ENCODE assay signal across 9 cellular contexts in the genomic region with DNA sequence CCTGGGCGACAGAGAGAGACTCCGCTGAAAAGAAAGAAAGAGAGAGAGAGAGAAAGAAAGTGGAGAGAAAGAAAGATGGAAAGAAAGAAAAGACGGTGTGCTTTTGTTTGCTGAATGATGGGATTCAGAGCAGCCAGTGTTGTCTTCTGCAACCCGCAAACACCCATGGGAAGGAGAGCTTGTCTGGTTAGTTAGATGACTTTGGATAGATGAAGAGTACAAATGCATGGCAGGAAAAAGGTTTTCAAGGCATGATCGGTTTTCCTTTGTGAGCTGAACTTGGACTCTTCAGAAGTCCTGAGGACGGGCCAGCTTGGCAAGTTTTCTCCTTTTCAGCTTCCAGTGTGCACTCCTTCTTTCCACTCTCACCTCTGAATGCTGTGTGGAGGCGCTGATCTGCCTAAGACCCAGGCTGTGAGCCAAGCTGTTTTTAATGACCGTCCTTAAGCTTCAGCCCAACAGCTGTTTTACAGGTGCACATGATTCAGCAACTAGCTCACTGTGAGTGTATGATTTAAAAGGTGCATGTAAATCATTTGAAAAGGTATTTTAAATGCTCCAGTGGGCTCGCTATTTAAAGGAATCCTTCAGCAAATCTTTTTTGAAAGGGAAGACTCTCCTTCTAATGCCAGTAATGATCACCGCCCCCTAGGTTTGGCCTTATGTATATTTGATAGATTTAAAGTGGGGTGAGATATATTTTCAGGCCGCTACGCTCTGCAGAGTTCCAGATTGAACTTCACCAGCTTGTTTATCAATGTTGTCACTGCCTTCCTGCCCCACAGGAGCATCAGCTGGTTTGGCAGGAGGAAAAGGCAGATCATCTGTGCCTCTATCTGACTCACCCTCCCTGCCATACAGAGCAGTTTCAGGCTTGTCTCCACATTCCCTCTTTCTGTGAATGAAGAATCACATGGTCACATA.
DNase-seq lines count a peak whose midpoint lies in the region; ATAC-seq and TF ChIP-seq lines count a peak whose summit lies in the region.
"Had no signal": no experiment of that assay in that cellular context is flagged by ENCODE, and none has a peak within 500 bp of the region (broad histone marks: within the 10 kb centered on the region; RNA-seq: fewer than 3 reads in every experiment).

No MANE protein-coding gene starts in this region.

- POLR2A ChIA-PET in RWPE1 (lab: Yijun Ruan, JAX; ENCODE audit: low non-redundant PET): no interaction called here

- no peaks in the 10 kb centered on the region for H3K9me3 ChIP-seq in psoas muscle

- H3K9me3 Mint-ChIP-seq in activated T-cell treated with anti-CD3 and anti-CD28 coated beads, Interleukin-2, amount 50 U/mL, for 24 hours: peaks cover 8% of the 10 kb centered on the region

- no peaks in the 10 kb centered on the region for H3K27me3 ChIP-seq in psoas muscle (ENCODE audit: insufficient read depth in 3 of 3, low read length in 2 of 3)

- ATAC-seq in psoas muscle: peak; percentile 68 to 89 (median 88)
- ATAC-seq in HG02623 (IDR thresholded peaks at IDR 0.05; ENCODE audit: unreplicated experiment): no peak
- ATAC-seq in GM18870 (IDR thresholded peaks at IDR 0.05; ENCODE audit: unreplicated experiment): no peak
- ATAC-seq in HG03432 (IDR thresholded peaks at IDR 0.05; ENCODE audit: unreplicated experiment): no peak

- H3K4me1 ChIP-seq in psoas muscle: peaks cover 27% of the 10 kb centered on the region

- peak overlapping the region; percentile 85 for H3K27ac ChIP-seq in RWPE1
- peak overlapping the region; percentile 73 for H3K27ac ChIP-seq in psoas muscle

- no peak overlapping the region for H3K4me3 Mint-ChIP-seq in activated T-cell treated with anti-CD3 and anti-CD28 coated beads, Interleukin-2, amount 50 U/mL, for 24 hours
- H3K4me3 Mint-ChIP-seq: central memory CD8-positive, alpha-beta T cell had no signal

- H3K36me3 ChIP-seq in psoas muscle (ENCODE audit: insufficient read depth in 1 of 2, low read depth in 1 of 2): no peaks in the 10 kb centered on the region

- CTCF ChIA-PET in RWPE1 (lab: Yijun Ruan, JAX): interaction anchor here (0.6 to 1.1 kb wide), 2 partner anchors 838 to 957 kb away, joined by 3 to 5 read pairs; no protein-coding TSS in a partner anchor

- H3K27me3 Mint-ChIP-seq in activated T-cell treated with anti-CD3 and anti-CD28 coated beads, Interleukin-2, amount 50 U/mL, for 24 hours: no peaks in the 10 kb centered on the region
- H3K27me3 Mint-ChIP-seq: central memory CD8-positive, alpha-beta T cell had no signal

- intact Hi-C loops in psoas muscle (cut with DNase I): loop anchor here in 1 of 2 donors (5.0 kb wide), 2 partner anchors 59 to 114 kb away; a partner anchor contains a TSS

- H3K36me3 Mint-ChIP-seq in activated T-cell treated with anti-CD3 and anti-CD28 coated beads, Interleukin-2, amount 50 U/mL, for 24 hours (ENCODE audit: low read depth): no peaks in the 10 kb centered on the region

- H3K27ac Mint-ChIP-seq in activated T-cell treated with anti-CD3 and anti-CD28 coated beads, Interleukin-2, amount 50 U/mL, for 24 hours: no peak overlapping the region

- H3K4me3 ChIP-seq in psoas muscle: peak overlapping the region; percentile 32

- TF ChIP-seq CTCF in RWPE1 (conservative IDR thresholded peaks at IDR 0.05; ENCODE audit: low read depth) (no peak), psoas muscle (IDR thresholded peaks at IDR 0.05) (no peak)

- no peaks in the 10 kb centered on the region for H3K4me1 Mint-ChIP-seq in activated T-cell treated with anti-CD3 and anti-CD28 coated beads, Interleukin-2, amount 50 U/mL, for 24 hours (ENCODE audit: low read depth)
- H3K4me1 Mint-ChIP-seq: central memory CD8-positive, alpha-beta T cell had no signal

- 26 to 31% (median 29%) methylated on average over 12 of the region's 12 CpGs for WGBS in psoas muscle, 3 donors

- DNase-seq in DMS53 treated with DMSO at 0.1 percent for 48 hours (lab: John Stamatoyannopoulos, UW; ENCODE audit: unreplicated experiment): peak; percentile 70
- DNase-seq in RWPE1 (ENCODE audit: low spot score): peak; percentile 60
- peak; percentile 48 for DNase-seq in globus pallidus (ENCODE audit: low spot score)
- DNase-seq in psoas muscle: peak in 1 of 2 donors; percentile 22
- DNase-seq in activated T-cell treated with anti-CD3 and anti-CD28 coated beads, Interleukin-2, amount 50 U/mL, for 24 hours: no peak

Comparison
In these comparisons a context has a peak if more than half of its experiments do, and no peak if none do; other contexts are left out.
1. ATAC-seq: peak in psoas muscle (4 of 4); none in HG02623 (single experiment), GM18870 (single experiment) and HG03432 (single experiment).